17 cellular contexts compared by ENCODE assay signal in the genomic region with DNA sequence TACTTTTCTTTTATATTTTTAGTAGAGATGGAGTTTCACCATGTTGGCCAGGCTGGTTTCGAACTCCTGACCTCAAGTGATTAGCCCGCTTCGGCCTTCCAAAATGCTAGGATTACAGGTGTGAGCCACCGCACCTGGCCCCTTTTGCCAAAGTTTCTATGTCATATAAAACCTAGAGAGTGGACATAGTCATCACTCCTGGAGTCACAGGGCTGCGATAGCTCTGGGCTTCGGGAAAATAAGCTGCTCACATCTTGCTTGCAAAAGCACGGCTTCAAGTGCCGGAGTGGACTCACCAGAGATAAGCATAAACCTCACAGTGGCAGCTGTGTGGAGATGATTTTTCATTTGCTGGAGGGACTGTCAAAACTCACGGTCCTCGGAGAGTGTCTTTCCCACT.
DNase-seq lines count a peak whose midpoint lies in the region; TF ChIP-seq lines count a peak whose summit lies in the region.
"Had no signal": no experiment of that assay in that cellular context is flagged by ENCODE, and none has a peak within 500 bp of the region (broad histone marks: within the 10 kb centered on the region; RNA-seq: fewer than 3 reads in every experiment).

No MANE protein-coding gene starts in this region.

- H3K4me3 ChIP-seq in WERI-Rb-1 (ENCODE audit: low read depth, low read length) (no peak overlapping the region), stomach (no peak overlapping the region), tibial nerve (no peak overlapping the region)
- H3K4me3 ChIP-seq: BLaER1 treated with 17β-estradiol and CSF1 and Interleukin-3, amounts not matched to agents 10 nM and 100 nM; GM12878; GM23248 had no signal

- H3K36me3 ChIP-seq in WERI-Rb-1 (no peaks in the 10 kb centered on the region), stomach (no peaks in the 10 kb centered on the region), tibial nerve (no peaks in the 10 kb centered on the region)

- H3K4me1 Mint-ChIP-seq in osteocyte (ENCODE audit: unreplicated experiment) (no peaks in the 10 kb centered on the region), immature natural killer cell (no peaks in the 10 kb centered on the region)
- H3K4me1 Mint-ChIP-seq: B cell had no signal

- H3K27ac ChIP-seq in WERI-Rb-1 (no peak overlapping the region), stomach (no peak overlapping the region), tibial nerve (no peak overlapping the region)
- H3K27ac ChIP-seq: BLaER1 treated with 17β-estradiol and CSF1 and Interleukin-3, amounts not matched to agents 10 nM and 100 nM; GM23248 had no signal

- H3K27me3 Mint-ChIP-seq in osteocyte (ENCODE audit: unreplicated experiment) = no peaks in the 10 kb centered on the region
- H3K27me3 Mint-ChIP-seq in immature natural killer cell (ENCODE audit: low read depth in 3 of 3) = peaks cover 0 to 4% (median 2%) of the 10 kb centered on the region in 3 donors
- H3K27me3 Mint-ChIP-seq: B cell had no signal

- H3K4me3 Mint-ChIP-seq in osteocyte (ENCODE audit: unreplicated experiment) = no peak overlapping the region
- no peak overlapping the region for H3K4me3 Mint-ChIP-seq in immature natural killer cell
- H3K4me3 Mint-ChIP-seq: B cell; CD8-positive, alpha-beta T cell had no signal

- H3K36me3 Mint-ChIP-seq in osteocyte (ENCODE audit: unreplicated experiment) (no peaks in the 10 kb centered on the region), immature natural killer cell (no peaks in the 10 kb centered on the region)
- H3K36me3 Mint-ChIP-seq: CD8-positive, alpha-beta T cell had no signal

- DNase-seq in WERI-Rb-1 = peak; percentile 3
- DNase-seq in islet precursor cell = peak; percentile 13
- DNase-seq in osteocyte (ENCODE audit: extremely low spot score, unreplicated experiment) = peak; percentile 36
- DNase-seq in stomach = peak; percentile 4
- DNase-seq in NCI-H345 (lab: John Stamatoyannopoulos, UW) = no peak
- DNase-seq in T-helper 1 cell = no peak
- DNase-seq in immature natural killer cell = no peak
- DNase-seq in tibial nerve (ENCODE audit: low spot score in 2 of 2) = no peak
- DNase-seq: Calu3; CD8-positive, alpha-beta T cell; DND-41; EL; GM23248; HCEC 1CT had no signal

- H3K4me1 ChIP-seq in stomach = no peaks in the 10 kb centered on the region
- H3K4me1 ChIP-seq in tibial nerve = no peaks in the 10 kb centered on the region

- H3K27me3 ChIP-seq in WERI-Rb-1 (ENCODE audit: insufficient read depth, low read depth, severe bottlenecking) = peaks cover 92% of the 10 kb centered on the region
- H3K27me3 ChIP-seq in stomach = peaks cover 0 to 25% (median 0%) of the 10 kb centered on the region in 3 donors
- no peaks in the 10 kb centered on the region for H3K27me3 ChIP-seq in tibial nerve
- H3K27me3 ChIP-seq: BLaER1 treated with 17β-estradiol and CSF1 and Interleukin-3, amounts not matched to agents 10 nM and 100 nM had no signal

- TF ChIP-seq CTCF in WERI-Rb-1 (IDR thresholded peaks at IDR 0.05; ENCODE audit: low read depth, low read length) = no peak
- no peak for TF ChIP-seq CTCF in osteocyte (IDR thresholded peaks at IDR 0.05)
- TF ChIP-seq CTCF in stomach (IDR thresholded peaks at IDR 0.05) = no peak
- TF ChIP-seq CTCF in tibial nerve (IDR thresholded peaks at IDR 0.05) = no peak

- H3K9me3 Mint-ChIP-seq in osteocyte (ENCODE audit: unreplicated experiment) (peaks cover 18% of the 10 kb centered on the region), immature natural killer cell (peaks cover 0 to 2% (median 0%) of the 10 kb centered on the region in 6 donors)

- intact Hi-C loops in stomach (cut with DNase I; ENCODE audit: low total_unique reads) = no loop called here

- H3K9me3 ChIP-seq in WERI-Rb-1 (ENCODE audit: severe bottlenecking) = peaks cover 27% of the 10 kb centered on the region
- peaks cover 7 to 25% (median 19%) of the 10 kb centered on the region in 4 donors for H3K9me3 ChIP-seq in stomach
- H3K9me3 ChIP-seq in tibial nerve = peaks cover 0 to 37% (median 6%) of the 10 kb centered on the region in 4 donors

- H3K27ac Mint-ChIP-seq in osteocyte (ENCODE audit: unreplicated experiment) (no peak overlapping the region), immature natural killer cell (no peak overlapping the region)
- H3K27ac Mint-ChIP-seq: B cell; CD8-positive, alpha-beta T cell had no signal

- WGBS in stomach, 5 donors = 72 to 79% (median 74%) methylated on average over 10 of the region's 10 CpGs
- 85% methylated on average over 10 of the region's 10 CpGs for WGBS in tibial nerve, 2 donors

- TF ChIP-seq POLR2A in stomach (IDR thresholded peaks at IDR 0.05) = no peak
- no peak for TF ChIP-seq POLR2A in tibial nerve (IDR thresholded peaks at IDR 0.05)

- no peak for TF ChIP-seq EP300 in stomach (IDR thresholded peaks at IDR 0.05)
- TF ChIP-seq EP300 in tibial nerve (IDR thresholded peaks at IDR 0.05) = no peak

Comparison
In these comparisons a context has a peak if more than half of its experiments do, and no peak if none do; other contexts are left out.
1. DNase-seq: peak in WERI-Rb-1 (single experiment), islet precursor cell (single experiment), osteocyte (single experiment) and stomach (single experiment); none in NCI-H345 (single experiment), T-helper 1 cell (0 of 5), immature natural killer cell (0 of 3) and tibial nerve (0 of 2).